Comparison of ENCODE assay signal across 1 cellular context in genomic region chr2:196703660-196704209, GRCh38.
TF ChIP-seq lines count a peak whose summit lies in the region.

No MANE protein-coding gene starts in this region.

TF ChIP-seq in IMR-90, 13 proteins besides CTCF, POLR2A, EP300 and RAD21:
- TF ChIP-seq SMC3 (IDR thresholded peaks at IDR 0.05; ENCODE audit: low read depth, low read length) (no peak), MXI1 (IDR thresholded peaks at IDR 0.05; ENCODE audit: borderline replicate concordance, low read depth, low read length) (no peak), RFX5 (IDR thresholded peaks at IDR 0.05; ENCODE audit: low read depth, low read length) (no peak), RCOR1 (IDR thresholded peaks at IDR 0.05; ENCODE audit: insufficient replicate concordance, low read length) (no peak), NFE2L2 (IDR thresholded peaks at IDR 0.05; ENCODE audit: low read depth, low read length) (no peak), FOS (IDR thresholded peaks at IDR 0.05; ENCODE audit: low read depth, low read length) (no peak), CHD1 (IDR thresholded peaks at IDR 0.05; ENCODE audit: low read depth, low read length) (no peak), BHLHE40 (IDR thresholded peaks at IDR 0.05; ENCODE audit: low read depth, low read length) (no peak), CEBPB (IDR thresholded peaks at IDR 0.05; ENCODE audit: low read depth, low read length) (no peak), MAFK (IDR thresholded peaks at IDR 0.05; ENCODE audit: low read depth, low read length) (no peak), MAZ (IDR thresholded peaks at IDR 0.05; ENCODE audit: borderline replicate concordance, low read depth, low read length) (no peak)
- TF ChIP-seq, protein P1, sequence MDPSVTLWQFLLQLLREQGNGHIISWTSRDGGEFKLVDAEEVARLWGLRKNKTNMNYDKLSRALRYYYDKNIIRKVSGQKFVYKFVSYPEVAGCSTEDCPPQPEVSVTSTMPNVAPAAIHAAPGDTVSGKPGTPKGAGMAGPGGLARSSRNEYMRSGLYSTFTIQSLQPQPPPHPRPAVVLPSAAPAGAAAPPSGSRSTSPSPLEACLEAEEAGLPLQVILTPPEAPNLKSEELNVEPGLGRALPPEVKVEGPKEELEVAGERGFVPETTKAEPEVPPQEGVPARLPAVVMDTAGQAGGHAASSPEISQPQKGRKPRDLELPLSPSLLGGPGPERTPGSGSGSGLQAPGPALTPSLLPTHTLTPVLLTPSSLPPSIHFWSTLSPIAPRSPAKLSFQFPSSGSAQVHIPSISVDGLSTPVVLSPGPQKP (IDR thresholded peaks at IDR 0.05; ENCODE audit: borderline replicate concordance, low read depth, low read length), result no peak
- TF ChIP-seq, protein P2, sequence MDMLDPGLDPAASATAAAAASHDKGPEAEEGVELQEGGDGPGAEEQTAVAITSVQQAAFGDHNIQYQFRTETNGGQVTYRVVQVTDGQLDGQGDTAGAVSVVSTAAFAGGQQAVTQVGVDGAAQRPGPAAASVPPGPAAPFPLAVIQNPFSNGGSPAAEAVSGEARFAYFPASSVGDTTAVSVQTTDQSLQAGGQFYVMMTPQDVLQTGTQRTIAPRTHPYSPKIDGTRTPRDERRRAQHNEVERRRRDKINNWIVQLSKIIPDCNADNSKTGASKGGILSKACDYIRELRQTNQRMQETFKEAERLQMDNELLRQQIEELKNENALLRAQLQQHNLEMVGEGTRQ (IDR thresholded peaks at IDR 0.05; ENCODE audit: low read depth, low read length), result no peak
